ENCODE assay signal across 2 cellular contexts in the genomic region with DNA sequence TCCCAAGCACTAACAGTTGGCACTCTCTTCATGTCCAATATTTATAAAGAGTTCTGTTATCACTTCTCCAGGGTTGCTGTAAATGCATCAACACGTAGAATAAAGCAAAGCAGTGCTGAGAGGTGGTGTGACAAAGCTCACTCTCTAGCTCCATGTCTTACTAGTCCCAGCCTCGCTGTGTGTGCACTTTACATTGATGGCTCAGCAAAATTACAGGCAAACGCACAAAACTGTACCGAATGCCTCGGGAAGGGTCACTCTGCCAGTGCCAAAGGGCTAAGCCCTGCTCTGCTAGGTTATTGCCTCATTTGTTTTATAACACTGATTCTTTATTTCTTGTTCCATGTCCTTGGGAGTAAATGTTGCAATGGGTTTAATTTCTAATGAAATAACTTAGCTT.
TF ChIP-seq lines count a peak whose summit lies in the region.

No MANE protein-coding gene starts in this region.

TF ChIP-seq in IMR-90, 13 proteins besides CTCF, POLR2A, EP300 and RAD21:
- TF ChIP-seq FOS (IDR thresholded peaks at IDR 0.05; ENCODE audit: low read depth, low read length) (no peak), MAZ (IDR thresholded peaks at IDR 0.05; ENCODE audit: borderline replicate concordance, low read depth, low read length) (no peak), RCOR1 (IDR thresholded peaks at IDR 0.05; ENCODE audit: insufficient replicate concordance, low read length) (no peak), MXI1 (IDR thresholded peaks at IDR 0.05; ENCODE audit: borderline replicate concordance, low read depth, low read length) (no peak), BHLHE40 (IDR thresholded peaks at IDR 0.05; ENCODE audit: low read depth, low read length) (no peak), MAFK (IDR thresholded peaks at IDR 0.05; ENCODE audit: low read depth, low read length) (no peak), RFX5 (IDR thresholded peaks at IDR 0.05; ENCODE audit: low read depth, low read length) (no peak), NFE2L2 (IDR thresholded peaks at IDR 0.05; ENCODE audit: low read depth, low read length) (no peak)
- TF ChIP-seq, protein P1, sequence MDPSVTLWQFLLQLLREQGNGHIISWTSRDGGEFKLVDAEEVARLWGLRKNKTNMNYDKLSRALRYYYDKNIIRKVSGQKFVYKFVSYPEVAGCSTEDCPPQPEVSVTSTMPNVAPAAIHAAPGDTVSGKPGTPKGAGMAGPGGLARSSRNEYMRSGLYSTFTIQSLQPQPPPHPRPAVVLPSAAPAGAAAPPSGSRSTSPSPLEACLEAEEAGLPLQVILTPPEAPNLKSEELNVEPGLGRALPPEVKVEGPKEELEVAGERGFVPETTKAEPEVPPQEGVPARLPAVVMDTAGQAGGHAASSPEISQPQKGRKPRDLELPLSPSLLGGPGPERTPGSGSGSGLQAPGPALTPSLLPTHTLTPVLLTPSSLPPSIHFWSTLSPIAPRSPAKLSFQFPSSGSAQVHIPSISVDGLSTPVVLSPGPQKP (IDR thresholded peaks at IDR 0.05; ENCODE audit: borderline replicate concordance, low read depth, low read length), result no peak
TF ChIP-seq in IMR-90: peak in this region for 0.

TF ChIP-seq in H1, 55 proteins besides CTCF, POLR2A, EP300 and RAD21:
- TF ChIP-seq JUND (IDR thresholded peaks at IDR 0.05; ENCODE audit: low read length), result no peak
